8 cellular contexts compared by ENCODE assay signal in the genomic region with DNA sequence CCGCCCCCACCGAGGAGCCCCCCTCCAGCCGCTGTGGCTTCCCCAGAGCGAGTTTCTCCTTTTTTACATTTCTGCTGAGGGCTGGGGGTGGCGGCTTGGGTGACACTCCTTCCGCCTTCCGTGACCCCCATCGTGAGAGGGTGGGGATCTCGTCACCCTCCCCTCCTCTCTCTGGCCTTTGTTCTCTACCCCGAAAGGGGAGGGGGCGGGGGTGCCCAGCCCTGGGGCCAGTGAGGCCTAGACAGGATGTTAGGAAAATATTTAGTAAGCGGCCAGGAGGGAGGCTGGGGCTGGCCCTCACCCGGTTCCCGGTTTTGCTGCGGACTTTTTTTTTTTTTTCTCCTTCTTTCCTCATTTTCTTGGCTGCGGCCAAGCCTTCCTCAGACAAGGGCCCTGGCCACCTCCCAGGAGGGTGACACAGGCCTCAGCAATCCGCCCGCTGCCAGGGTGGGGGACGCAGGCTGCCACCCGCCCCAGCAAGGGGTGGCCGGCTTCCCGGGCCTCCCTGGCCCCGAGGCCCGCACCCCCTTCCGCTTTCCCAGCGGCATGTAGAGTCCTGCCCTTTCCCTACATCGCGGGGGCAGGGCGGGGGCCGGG. TPM values are rescaled to one million over a fixed set of nuclear protein-coding genes. Genes with fewer than 3 reads are reported as not detected.
DNase-seq lines count a peak whose midpoint lies in the region; ATAC-seq, FAIRE-seq and TF ChIP-seq lines count a peak whose summit lies in the region.

No MANE protein-coding gene starts in this region.

- peak overlapping the region; percentile 92 for H3K4me3 Mint-ChIP-seq in T-helper 17 cell

- no peak for TF ChIP-seq CTCF in kidney (IDR thresholded peaks at IDR 0.05; ENCODE audit: borderline replicate concordance, extremely low read depth, insufficient read depth)

- H3K27ac ChIP-seq in caudate nucleus (ENCODE audit: low read depth, low read length), result peak overlapping the region; percentile 93
- H3K27ac ChIP-seq in kidney (ENCODE audit: low read depth in 2 of 2, low read length in 2 of 2), result peak overlapping the region; percentile 97
- peak overlapping the region; percentile 61 to 100 (median 98) for H3K27ac ChIP-seq in skin epidermis

- no peaks in the 10 kb centered on the region for H3K27me3 Mint-ChIP-seq in T-helper 17 cell

- no peaks in the 10 kb centered on the region for H3K9me3 ChIP-seq in T-helper 17 cell (ENCODE audit: control insufficient read depth, low read length, poor library complexity, severe bottlenecking)
- H3K9me3 ChIP-seq in kidney (ENCODE audit: control insufficient read depth in 1 of 2, low read length in 2 of 2), result no peaks in the 10 kb centered on the region

- peaks cover 4% of the 10 kb centered on the region for H3K36me3 Mint-ChIP-seq in T-helper 17 cell (ENCODE audit: low read depth)

- no peak for ATAC-seq in T-helper 17 cell
- ATAC-seq in HG03139 (IDR thresholded peaks at IDR 0.05; ENCODE audit: unreplicated experiment), result no peak
- ATAC-seq in GM18502 (IDR thresholded peaks at IDR 0.05; ENCODE audit: poor library complexity, unreplicated experiment), result no peak

- DNase-seq in 8988T, result peak; percentile 78
- DNase-seq in HCEC 1CT, result peak; percentile 93
- peak in 1 of 3 donors; percentile 49 for DNase-seq in T-helper 17 cell
- peak in 57 of 61 donors; percentile 51 to 97 (median 83) for DNase-seq in caudate nucleus (lab: John Stamatoyannopoulos, UW)
- peak; percentile 98 for DNase-seq in kidney

- peaks cover 9% of the 10 kb centered on the region for H3K4me1 Mint-ChIP-seq in T-helper 17 cell

- no peak for FAIRE-seq in kidney (lab: Jason Lieb, UNC)

- H3K36me3 ChIP-seq in kidney (ENCODE audit: control insufficient read depth in 1 of 2, insufficient read depth in 2 of 2, low read length in 2 of 2), result peaks cover 17 to 34% of the 10 kb centered on the region in 2 donors

- intact Hi-C loops in kidney (cut with DNase I), result no loop called here

- peak overlapping the region in 1 of 2 donors; percentile 88 for H3K9ac ChIP-seq in kidney (ENCODE audit: low read length in 2 of 2)

- H3K27ac Mint-ChIP-seq in T-helper 17 cell, result peak overlapping the region; percentile 93

- H3K4me1 ChIP-seq in kidney (ENCODE audit: control insufficient read depth in 1 of 2, insufficient read depth in 1 of 2, low read depth in 1 of 2, low read length in 2 of 2), result peaks cover 11 to 38% of the 10 kb centered on the region in 2 donors

- peak overlapping the region in 1 of 2 donors; percentile 69 for H3K4me3 ChIP-seq in kidney (ENCODE audit: low read length in 2 of 2)
- peak overlapping the region; percentile 68 to 94 (median 88) for H3K4me3 ChIP-seq in skin epidermis

RNA-seq across cellular contexts. Expression of gene MIDN, which starts 3.9 kb away (rescaled TPM):
- 100 to 1,000 TPM in 1 of 2 donors, 10 to 100 TPM in 1; 87.1 to 113 TPM for total RNA-seq in T-helper 17 cell
- total RNA-seq in kidney, result 205 TPM
- polyA plus RNA-seq in kidney (ENCODE audit: insufficient read depth, low read depth, low replicate concordance), result 21.3 TPM

RNA-seq across cellular contexts. Expression of gene ATP5F1D, which starts 10.8 kb away (rescaled TPM):
- total RNA-seq in T-helper 17 cell (100 to 1,000 TPM; 104 to 115 TPM), kidney (183 TPM)
- polyA plus RNA-seq in kidney (ENCODE audit: insufficient read depth, low read depth, low replicate concordance), result 641 TPM

RNA-seq across cellular contexts. Expression of gene CBARP, which starts 14.5 kb away (rescaled TPM):
- total RNA-seq in T-helper 17 cell (not detected), kidney (1.1 TPM)
- polyA plus RNA-seq in kidney (ENCODE audit: insufficient read depth, low read depth, low replicate concordance), result 1.0 TPM

RNA-seq across cellular contexts. Expression of gene CIRBP, which starts 16.8 kb away (rescaled TPM):
- total RNA-seq in T-helper 17 cell, result 100 to 1,000 TPM; 460 to 474 TPM
- 533 TPM for total RNA-seq in kidney
- 408 TPM for polyA plus RNA-seq in kidney (ENCODE audit: insufficient read depth, low read depth, low replicate concordance)

RNA-seq across cellular contexts. Expression of gene FAM174C, which starts 23.0 kb away (rescaled TPM):
- total RNA-seq in T-helper 17 cell, result 10 to 100 TPM; 40.6 to 43.6 TPM
- 35.3 TPM for total RNA-seq in kidney
- polyA plus RNA-seq in kidney (ENCODE audit: insufficient read depth, low read depth, low replicate concordance), result 94.7 TPM
